Comparison of ENCODE assay signal across 9 cellular contexts in the genomic region with DNA sequence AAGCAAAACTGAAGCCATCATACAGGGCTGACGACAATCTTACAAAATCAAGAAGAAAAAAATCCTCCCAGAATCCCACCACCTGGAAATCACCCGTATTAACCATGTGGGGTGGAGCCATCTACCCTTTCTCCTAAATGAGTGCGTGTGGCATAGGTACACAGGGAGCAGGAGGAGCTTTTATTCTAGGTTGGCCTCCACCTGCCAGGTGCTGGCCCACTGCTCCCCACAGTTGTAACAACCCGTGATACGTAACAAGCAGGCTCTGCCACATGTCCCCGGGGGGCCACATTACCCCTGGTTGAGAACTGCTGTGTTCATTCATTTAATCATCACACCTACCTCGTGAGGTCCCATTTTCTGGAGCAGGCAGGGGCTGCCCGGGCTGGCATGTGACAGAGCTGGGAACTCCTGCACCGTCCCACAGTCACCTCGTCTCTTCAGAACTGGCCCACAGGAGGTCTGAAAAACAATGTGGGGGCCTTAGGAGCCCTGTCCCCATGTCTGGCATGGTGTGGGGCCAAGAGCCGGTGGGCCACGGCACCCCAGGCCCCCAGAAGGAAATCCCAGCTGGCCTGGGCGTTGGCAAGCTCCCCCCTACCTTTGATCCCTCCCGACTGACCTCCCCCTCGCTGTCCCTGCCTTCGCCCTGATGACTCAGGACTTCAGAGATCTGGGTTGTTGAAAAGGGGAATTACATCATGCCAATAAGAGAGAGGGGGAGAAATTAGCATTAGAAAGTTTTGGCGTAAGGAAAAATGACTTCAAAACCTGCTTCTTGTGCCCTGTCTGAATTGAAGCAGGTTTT. TPM values are rescaled to one million over a fixed set of nuclear protein-coding genes. Genes with fewer than 3 reads are reported as not detected.
DNase-seq lines count a peak whose midpoint lies in the region; ATAC-seq and TF ChIP-seq lines count a peak whose summit lies in the region.
"Had no signal": no experiment of that assay in that cellular context is flagged by ENCODE, and none has a peak within 500 bp of the region (broad histone marks: within the 10 kb centered on the region; RNA-seq: fewer than 3 reads in every experiment).

No MANE protein-coding gene starts in this region.

- peaks cover 12% of the 10 kb centered on the region for H3K36me3 Mint-ChIP-seq in activated naive CD4-positive, alpha-beta T cell treated with anti-CD3 and anti-CD28 coated beads, Interleukin-2, amount 50 U/mL, for 24 hours
- peaks cover 39% of the 10 kb centered on the region for H3K36me3 Mint-ChIP-seq in activated CD8-positive, alpha-beta T cell treated with anti-CD3 and anti-CD28 coated beads, Interleukin-2, amount 10 ng/mL, durations not matched to agents 7 days and 5 days (ENCODE audit: low read depth)
- H3K36me3 Mint-ChIP-seq in activated CD8-positive, alpha-beta memory T cell treated with anti-CD3 and anti-CD28 coated beads, Interleukin-2, amount 10 ng/mL, durations not matched to agents 7 days and 5 days, result peaks cover 15% of the 10 kb centered on the region

- TF ChIP-seq CTCF in stomach (IDR thresholded peaks at IDR 0.05), result no peak

- H3K27ac Mint-ChIP-seq in activated naive CD4-positive, alpha-beta T cell treated with anti-CD3 and anti-CD28 coated beads, Interleukin-2, amount 50 U/mL, for 24 hours, result peak overlapping the region; percentile 82
- H3K27ac Mint-ChIP-seq in activated CD8-positive, alpha-beta T cell treated with anti-CD3 and anti-CD28 coated beads, Interleukin-2, amount 10 ng/mL, durations not matched to agents 7 days and 5 days, result peak overlapping the region; percentile 44
- H3K27ac Mint-ChIP-seq in activated CD8-positive, alpha-beta memory T cell treated with anti-CD3 and anti-CD28 coated beads, Interleukin-2, amount 10 ng/mL, durations not matched to agents 7 days and 5 days, result no peak overlapping the region

- H3K9ac ChIP-seq in iPS-15b (ENCODE audit: low read depth, low read length), result peak overlapping the region; percentile 47

- H3K36me3 ChIP-seq in iPS-15b (ENCODE audit: control insufficient read depth, insufficient read depth, low read length) (peaks cover 12% of the 10 kb centered on the region), stomach (peaks cover 0 to 18% (median 12%) of the 10 kb centered on the region in 4 donors)

- 43 to 63% (median 58%) methylated on average over 17 of the region's 17 CpGs for WGBS in stomach, 5 donors

- H3K4me3 ChIP-seq in iPS-15b (ENCODE audit: low read depth, low read length) (no peak overlapping the region), stomach (no peak overlapping the region)

- CTCF ChIA-PET in activated CD8-positive, alpha-beta T cell treated with anti-CD3 and anti-CD28 coated beads, Interleukin-2, amount 10 ng/mL, durations not matched to agents 7 days and 5 days (lab: Charles Lee), result interaction anchor here (1.1 kb wide), 1 partner anchor 21 kb away, joined by 3 read pairs; no protein-coding TSS in a partner anchor
- CTCF ChIA-PET in activated CD8-positive, alpha-beta memory T cell treated with anti-CD3 and anti-CD28 coated beads, Interleukin-2, amount 10 ng/mL, durations not matched to agents 7 days and 5 days (lab: Charles Lee), result interaction anchor here (1.0 kb wide), 1 partner anchor 12 kb away, joined by 3 read pairs; no protein-coding TSS in a partner anchor

- no peak overlapping the region for H3K4me3 Mint-ChIP-seq in activated naive CD4-positive, alpha-beta T cell treated with anti-CD3 and anti-CD28 coated beads, Interleukin-2, amount 50 U/mL, for 24 hours
- H3K4me3 Mint-ChIP-seq in activated CD8-positive, alpha-beta T cell treated with anti-CD3 and anti-CD28 coated beads, Interleukin-2, amount 10 ng/mL, durations not matched to agents 7 days and 5 days, result no peak overlapping the region
- H3K4me3 Mint-ChIP-seq in activated CD8-positive, alpha-beta memory T cell treated with anti-CD3 and anti-CD28 coated beads, Interleukin-2, amount 10 ng/mL, durations not matched to agents 7 days and 5 days, result no peak overlapping the region

- H3K4me1 ChIP-seq in iPS-15b (ENCODE audit: control insufficient read depth, insufficient read depth, low read length), result peaks cover 5% of the 10 kb centered on the region
- peaks cover 26 to 92% (median 76%) of the 10 kb centered on the region in 4 donors for H3K4me1 ChIP-seq in stomach

- DNase-seq in activated naive CD4-positive, alpha-beta T cell (lab: John Stamatoyannopoulos, UW), result no peak
- no peak for DNase-seq in activated CD8-positive, alpha-beta T cell treated with anti-CD3 and anti-CD28 coated beads, Interleukin-2, amount 10 ng/mL, durations not matched to agents 7 days and 5 days
- DNase-seq in stomach, result no peak
- DNase-seq in NCI-H345 (lab: John Stamatoyannopoulos, UW), result no peak
- no peak for DNase-seq in activated CD4-positive, alpha-beta T cell treated with anti-CD3 and anti-CD28 coated beads, Interleukin-2, amount 50 U/mL, for 4 hours
- no peak for DNase-seq in activated CD8-positive, alpha-beta memory T cell treated with anti-CD3 and anti-CD28 coated beads, Interleukin-2, amount 10 ng/mL, durations not matched to agents 7 days and 5 days

- peaks cover 57% of the 10 kb centered on the region for H3K4me1 Mint-ChIP-seq in activated naive CD4-positive, alpha-beta T cell treated with anti-CD3 and anti-CD28 coated beads, Interleukin-2, amount 50 U/mL, for 24 hours
- peaks cover 60% of the 10 kb centered on the region for H3K4me1 Mint-ChIP-seq in activated CD8-positive, alpha-beta T cell treated with anti-CD3 and anti-CD28 coated beads, Interleukin-2, amount 10 ng/mL, durations not matched to agents 7 days and 5 days (ENCODE audit: low read depth)
- H3K4me1 Mint-ChIP-seq in activated CD8-positive, alpha-beta memory T cell treated with anti-CD3 and anti-CD28 coated beads, Interleukin-2, amount 10 ng/mL, durations not matched to agents 7 days and 5 days, result peaks cover 22% of the 10 kb centered on the region

- POLR2A ChIA-PET in activated CD8-positive, alpha-beta T cell treated with anti-CD3 and anti-CD28 coated beads, Interleukin-2, amount 10 ng/mL, durations not matched to agents 7 days and 5 days (lab: Charles Lee), result interaction anchor here (0.9 to 1.6 kb wide), 2 partner anchors 13 to 60 kb away, joined by 3 to 4 read pairs; no protein-coding TSS in a partner anchor

- no peak for TF ChIP-seq POLR2A in stomach (IDR thresholded peaks at IDR 0.05)

- H3K27ac ChIP-seq in stomach, result peak overlapping the region; percentile 4 to 79 (median 66)
- H3K27ac ChIP-seq: VCaP had no signal

- H3K27me3 ChIP-seq in iPS-15b (ENCODE audit: control insufficient read depth, insufficient read depth, low read length), result no peaks in the 10 kb centered on the region
- no peaks in the 10 kb centered on the region for H3K27me3 ChIP-seq in stomach

- ATAC-seq in activated CD8-positive, alpha-beta T cell treated with anti-CD3 and anti-CD28 coated beads, Interleukin-2, amount 10 ng/mL, durations not matched to agents 7 days and 5 days, result no peak
- no peak for ATAC-seq in activated CD8-positive, alpha-beta memory T cell treated with anti-CD3 and anti-CD28 coated beads, Interleukin-2, amount 10 ng/mL, durations not matched to agents 7 days and 5 days

- H3K9me3 ChIP-seq in iPS-15b (ENCODE audit: control insufficient read depth, insufficient read depth, low read length), result no peaks in the 10 kb centered on the region
- no peaks in the 10 kb centered on the region for H3K9me3 ChIP-seq in stomach

- no peaks in the 10 kb centered on the region for H3K27me3 Mint-ChIP-seq in activated naive CD4-positive, alpha-beta T cell treated with anti-CD3 and anti-CD28 coated beads, Interleukin-2, amount 50 U/mL, for 24 hours
- no peaks in the 10 kb centered on the region for H3K27me3 Mint-ChIP-seq in activated CD8-positive, alpha-beta T cell treated with anti-CD3 and anti-CD28 coated beads, Interleukin-2, amount 10 ng/mL, durations not matched to agents 7 days and 5 days (ENCODE audit: low read depth)
- no peaks in the 10 kb centered on the region for H3K27me3 Mint-ChIP-seq in activated CD8-positive, alpha-beta memory T cell treated with anti-CD3 and anti-CD28 coated beads, Interleukin-2, amount 10 ng/mL, durations not matched to agents 7 days and 5 days

- TF ChIP-seq EP300 in stomach (IDR thresholded peaks at IDR 0.05), result no peak

- H3K9me3 Mint-ChIP-seq in activated naive CD4-positive, alpha-beta T cell treated with anti-CD3 and anti-CD28 coated beads, Interleukin-2, amount 50 U/mL, for 24 hours, result no peaks in the 10 kb centered on the region
- H3K9me3 Mint-ChIP-seq in activated CD8-positive, alpha-beta T cell treated with anti-CD3 and anti-CD28 coated beads, Interleukin-2, amount 10 ng/mL, durations not matched to agents 7 days and 5 days (ENCODE audit: insufficient read depth), result no peaks in the 10 kb centered on the region
- H3K9me3 Mint-ChIP-seq in activated CD8-positive, alpha-beta memory T cell treated with anti-CD3 and anti-CD28 coated beads, Interleukin-2, amount 10 ng/mL, durations not matched to agents 7 days and 5 days (ENCODE audit: low read depth), result no peaks in the 10 kb centered on the region

- intact Hi-C loops in stomach (cut with DNase I; ENCODE audit: low total_unique reads), result no loop called here

RNA-seq across cellular contexts. Expression of a gene that starts 12.9 kb away (rescaled TPM):
- 10 to 100 TPM; 62.5 to 70.4 TPM for total RNA-seq in activated CD8-positive, alpha-beta T cell treated with anti-CD3 and anti-CD28 coated beads, Interleukin-2, amount 10 ng/mL, durations not matched to agents 7 days and 5 days
- total RNA-seq in stomach, result 10 to 100 TPM; 11.1 to 71.0 (median 31.9) TPM
- polyA plus RNA-seq in stomach, result 10 to 100 TPM; 11.5 to 54.3 (median 30.5) TPM
- total RNA-seq in activated CD8-positive, alpha-beta memory T cell treated with anti-CD3 and anti-CD28 coated beads, Interleukin-2, amount 10 ng/mL, durations not matched to agents 7 days and 5 days, result 10 to 100 TPM; 77.4 to 98.8 TPM
